19 cellular contexts compared by ENCODE assay signal in the genomic region with DNA sequence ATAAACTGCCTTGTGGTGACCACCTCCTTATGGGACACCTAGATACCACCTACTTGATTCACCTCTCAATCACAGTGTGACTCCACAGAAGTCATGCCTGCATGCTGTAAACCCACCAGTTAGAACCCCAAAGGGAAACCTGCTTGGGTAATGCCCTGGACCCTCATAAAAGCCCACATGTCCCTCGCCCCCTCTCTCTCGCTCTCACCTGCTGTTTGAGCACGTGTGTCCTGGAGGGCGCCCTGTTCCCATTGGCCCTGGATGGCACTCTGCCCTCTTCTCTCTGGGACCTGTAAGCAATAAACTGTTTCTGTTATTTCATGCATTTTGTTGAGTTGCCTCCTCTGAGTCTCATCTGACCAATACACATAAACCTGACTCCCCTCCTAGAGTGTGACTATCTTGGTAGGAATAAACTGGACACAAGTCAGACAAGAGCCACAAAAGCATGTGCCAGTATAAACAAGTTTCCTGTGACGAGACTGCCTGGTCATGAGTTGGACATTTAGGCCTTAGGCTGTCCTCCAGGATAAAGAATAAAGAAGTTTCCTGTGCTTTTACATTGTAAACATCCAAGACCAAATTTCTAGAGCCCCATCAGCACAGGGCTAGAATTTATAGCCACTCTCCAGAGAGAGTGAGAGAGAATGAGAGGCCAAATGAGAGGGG. TPM values are rescaled to one million over a fixed set of nuclear protein-coding genes. Genes with fewer than 3 reads are reported as not detected.
DNase-seq lines count a peak whose midpoint lies in the region; ATAC-seq and TF ChIP-seq lines count a peak whose summit lies in the region.
"Had no signal": no experiment of that assay in that cellular context is flagged by ENCODE, and none has a peak within 500 bp of the region (broad histone marks: within the 10 kb centered on the region; RNA-seq: fewer than 3 reads in every experiment).

No MANE protein-coding gene starts in this region.

- H3K4me1 ChIP-seq in RWPE2 (ENCODE audit: insufficient read depth, poor library complexity, severe bottlenecking) (no peaks in the 10 kb centered on the region), fibroblast of lung (ENCODE audit: control insufficient read depth, extremely low read depth, insufficient read depth, low read length) (peaks cover 2% of the 10 kb centered on the region), SJCRH30 (no peaks in the 10 kb centered on the region)

- H3K4me3 ChIP-seq in RWPE2 (ENCODE audit: severe bottlenecking), result no peak overlapping the region
- H3K4me3 ChIP-seq in fibroblast of lung (replicated peaks in 1 of 4; ENCODE audit: control extremely low read depth in 1 of 4, insufficient read depth in 1 of 4, low read depth in 3 of 4, low read length in 4 of 4), result no peak overlapping the region
- H3K4me3 ChIP-seq in SJCRH30, result no peak overlapping the region
- H3K4me3 ChIP-seq: dorsolateral prefrontal cortex, gastroesophageal sphincter, ovary had no signal

- peaks cover 5% of the 10 kb centered on the region for H3K4me1 Mint-ChIP-seq in stimulated activated effector memory CD8-positive, alpha-beta T cell treated with anti-CD3 and anti-CD28 coated beads, Interleukin-12 subunit alpha, Interleukin-12 subunit beta, amount 100 ng/mL, for 72 hours
- H3K4me1 Mint-ChIP-seq: CD14-positive monocyte had no signal

- no peaks in the 10 kb centered on the region for H3K27me3 ChIP-seq in RWPE2 (ENCODE audit: insufficient read depth, poor library complexity, severe bottlenecking)
- peaks cover 2% of the 10 kb centered on the region for H3K27me3 ChIP-seq in fibroblast of lung (ENCODE audit: control insufficient read depth, insufficient read depth, low read length)
- H3K27me3 ChIP-seq in SJCRH30, result no peaks in the 10 kb centered on the region
- H3K27me3 ChIP-seq: dorsolateral prefrontal cortex, ovary had no signal

- H3K4me2 ChIP-seq in fibroblast of lung (ENCODE audit: extremely low read depth, insufficient read depth, low read length), result no peak overlapping the region

- no peak overlapping the region for H3K4me3 Mint-ChIP-seq in stimulated activated effector memory CD8-positive, alpha-beta T cell treated with anti-CD3 and anti-CD28 coated beads, Interleukin-12 subunit alpha, Interleukin-12 subunit beta, amount 100 ng/mL, for 72 hours
- H3K4me3 Mint-ChIP-seq: activated CD4-positive, alpha-beta memory T cell treated with anti-CD3 and anti-CD28 coated beads, Interleukin-2, amount 10 ng/mL, durations not matched to agents 7 days and 5 days; activated T-helper 1 cell treated with anti-CD3 and anti-CD28 coated beads, Interleukin-12 subunit alpha, Interleukin-12 subunit beta, Interleukin-2, Interleukin-4 antibody, amounts not matched to agents 30 ng/mL and 10 ng/mL and 1 ng/mL, durations not matched to agents 14 hours and 24 hours and 36 hours; CD14-positive monocyte had no signal

- no peak overlapping the region for H3K9ac ChIP-seq in fibroblast of lung (ENCODE audit: insufficient read depth, low read length)

- H4K20me1 ChIP-seq in fibroblast of lung (ENCODE audit: control insufficient read depth, extremely low read depth, insufficient read depth, low read length), result no peaks in the 10 kb centered on the region

- intact Hi-C loops in sciatic nerve (cut with DNase I), result no loop called here

- TF ChIP-seq CTCF in RWPE2 (IDR thresholded peaks at IDR 0.05; ENCODE audit: poor library complexity, severe bottlenecking), result no peak
- TF ChIP-seq CTCF in fibroblast of lung (conservative IDR thresholded peaks at IDR 0.05 in 1 of 2, IDR thresholded peaks at IDR 0.05 in 1 of 2; ENCODE audit: low read depth in 1 of 2, low read length in 2 of 2), result no peak

- H3K9me3 Mint-ChIP-seq in stimulated activated effector memory CD8-positive, alpha-beta T cell treated with anti-CD3 and anti-CD28 coated beads, Interleukin-12 subunit alpha, Interleukin-12 subunit beta, amount 100 ng/mL, for 72 hours, result no peaks in the 10 kb centered on the region

- ATAC-seq in RWPE2 (ENCODE audit: low read depth) (no peak), sciatic nerve (peak; percentile 89), GM19397 (IDR thresholded peaks at IDR 0.05; ENCODE audit: unreplicated experiment) (no peak)
- ATAC-seq in stimulated activated effector memory CD8-positive, alpha-beta T cell treated with anti-CD3 and anti-CD28 coated beads, Interleukin-12 subunit alpha, Interleukin-12 subunit beta, amount 100 ng/mL, for 72 hours, result no peak
- ATAC-seq: gastroesophageal sphincter, Right ventricle myocardium inferior had no signal

- H2AFZ ChIP-seq in fibroblast of lung (ENCODE audit: low read length), result no peak overlapping the region

- H3K27ac ChIP-seq in RWPE2 (ENCODE audit: poor library complexity, severe bottlenecking), result no peak overlapping the region
- H3K27ac ChIP-seq in fibroblast of lung (ENCODE audit: insufficient read depth, low read length), result peak overlapping the region; percentile 25
- H3K27ac ChIP-seq in SJCRH30, result no peak overlapping the region
- H3K27ac ChIP-seq: dorsolateral prefrontal cortex, gastroesophageal sphincter, ovary had no signal

- DNase-seq in Daoy (ENCODE audit: low read depth) (peak; percentile 43), RWPE2 (ENCODE audit: low spot score) (peak; percentile 34), fibroblast of lung (ENCODE audit: low read depth in 2 of 2) (peak; percentile 43 to 83), sciatic nerve (ENCODE audit: low spot score) (peak; percentile 48), SJCRH30 (no peak), NCI-H1436 (lab: John Stamatoyannopoulos, UW) (no peak)
- no peak for DNase-seq in stimulated activated effector memory CD8-positive, alpha-beta T cell treated with anti-CD3 and anti-CD28 coated beads, Interleukin-12 subunit alpha, Interleukin-12 subunit beta, amount 100 ng/mL, for 72 hours (ENCODE audit: low spot score in 2 of 2)
- DNase-seq: activated CD4-positive, alpha-beta memory T cell treated with anti-CD3 and anti-CD28 coated beads, Interleukin-2, amount 10 ng/mL, durations not matched to agents 7 days and 5 days; aorta; DMS53; NCI-H2081 treated with DMSO at 0.1 percent for 48 hours; substantia nigra had no signal

- H3K79me2 ChIP-seq in fibroblast of lung (ENCODE audit: control insufficient read depth, insufficient read depth, low read length), result no peaks in the 10 kb centered on the region

- no peak overlapping the region for H3K27ac Mint-ChIP-seq in stimulated activated effector memory CD8-positive, alpha-beta T cell treated with anti-CD3 and anti-CD28 coated beads, Interleukin-12 subunit alpha, Interleukin-12 subunit beta, amount 100 ng/mL, for 72 hours
- H3K27ac Mint-ChIP-seq: activated CD4-positive, alpha-beta memory T cell treated with anti-CD3 and anti-CD28 coated beads, Interleukin-2, amount 10 ng/mL, durations not matched to agents 7 days and 5 days; activated T-helper 1 cell treated with anti-CD3 and anti-CD28 coated beads, Interleukin-12 subunit alpha, Interleukin-12 subunit beta, Interleukin-2, Interleukin-4 antibody, amounts not matched to agents 30 ng/mL and 10 ng/mL and 1 ng/mL, durations not matched to agents 14 hours and 24 hours and 36 hours had no signal

- H3K36me3 ChIP-seq in RWPE2 (ENCODE audit: low read depth) (no peaks in the 10 kb centered on the region), fibroblast of lung (ENCODE audit: control insufficient read depth, insufficient read depth, low read length) (no peaks in the 10 kb centered on the region), SJCRH30 (no peaks in the 10 kb centered on the region)
- H3K36me3 ChIP-seq: ovary had no signal

- no peaks in the 10 kb centered on the region for H3K36me3 Mint-ChIP-seq in stimulated activated effector memory CD8-positive, alpha-beta T cell treated with anti-CD3 and anti-CD28 coated beads, Interleukin-12 subunit alpha, Interleukin-12 subunit beta, amount 100 ng/mL, for 72 hours
- H3K36me3 Mint-ChIP-seq: CD14-positive monocyte had no signal

- H3K9me3 ChIP-seq in RWPE2 (ENCODE audit: severe bottlenecking), result no peaks in the 10 kb centered on the region
- no peaks in the 10 kb centered on the region for H3K9me3 ChIP-seq in fibroblast of lung (ENCODE audit: control insufficient read depth, insufficient read depth, low read depth, low read length)
- H3K9me3 ChIP-seq in SJCRH30 (replicated peaks), result no peaks in the 10 kb centered on the region
- H3K9me3 ChIP-seq: ovary had no signal

RNA-seq across cellular contexts. Expression of gene IFI27L2, which starts 8.6 kb away (rescaled TPM):
- total RNA-seq in Daoy (2014; rRNA removed; shearing (Covaris generic)), result 68.5 and 99.1 TPM in 2 replicates
- total RNA-seq in fibroblast of lung (114 and 225 TPM in 2 replicates), sciatic nerve (85.4 TPM)
- polyA plus RNA-seq in fibroblast of lung, result 91.4 and 104 TPM in 2 replicates
- polyA plus RNA-seq in fibroblast of lung (2012), result 322 and 327 TPM in 2 replicates
- 65.8 and 141 TPM in 2 replicates for polyA minus RNA-seq in fibroblast of lung (ENCODE audit: low replicate concordance)
- 24.2 and 24.4 TPM in 2 replicates for total RNA-seq in SJCRH30 (2014; rRNA removed; shearing (Covaris generic))

RNA-seq across cellular contexts. Expression of gene IFI27, which starts 10.3 kb away (rescaled TPM):
- 19.1 and 24.6 TPM in 2 replicates for total RNA-seq in Daoy (2014; rRNA removed; shearing (Covaris generic))
- total RNA-seq in fibroblast of lung, result 7.9 and 11.6 TPM in 2 replicates
- polyA plus RNA-seq in fibroblast of lung, result 8.3 and 32.2 TPM in 2 replicates
- 7.7 and 26.1 TPM in 2 replicates for polyA plus RNA-seq in fibroblast of lung (2012)
- polyA minus RNA-seq in fibroblast of lung (ENCODE audit: low replicate concordance), result 1.1 TPM in 1 of 2 replicates, not detected in the other
- 219 TPM for total RNA-seq in sciatic nerve
- 0.55 and 0.81 TPM in 2 replicates for total RNA-seq in SJCRH30 (2014; rRNA removed; shearing (Covaris generic))

RNA-seq across cellular contexts. Expression of gene IFI27L1, which starts 39.7 kb away (rescaled TPM):
- 15.6 and 23.6 TPM in 2 replicates for total RNA-seq in Daoy (2014; rRNA removed; shearing (Covaris generic))
- total RNA-seq in fibroblast of lung (8.5 and 14.4 TPM in 2 replicates), sciatic nerve (20.5 TPM)
- polyA plus RNA-seq in fibroblast of lung, result 20.3 and 26.0 TPM in 2 replicates
- polyA plus RNA-seq in fibroblast of lung (2012), result 21.2 and 28.0 TPM in 2 replicates
- polyA minus RNA-seq in fibroblast of lung (ENCODE audit: low replicate concordance), result 14.6 and 15.5 TPM in 2 replicates
- total RNA-seq in SJCRH30 (2014; rRNA removed; shearing (Covaris generic)), result 9.5 and 11.9 TPM in 2 replicates

RNA-seq across cellular contexts. Expression of gene DDX24, which starts 39.8 kb away (rescaled TPM):
- total RNA-seq in Daoy (2014; rRNA removed; shearing (Covaris generic)), result 215 and 264 TPM in 2 replicates
- total RNA-seq in fibroblast of lung, result 103 and 143 TPM in 2 replicates
- polyA plus RNA-seq in fibroblast of lung, result 192 and 244 TPM in 2 replicates
- polyA plus RNA-seq in fibroblast of lung (2012), result 157 and 176 TPM in 2 replicates
- polyA minus RNA-seq in fibroblast of lung (ENCODE audit: low replicate concordance), result 64.4 and 89.6 TPM in 2 replicates
- 181 TPM for total RNA-seq in sciatic nerve
- 187 and 191 TPM in 2 replicates for total RNA-seq in SJCRH30 (2014; rRNA removed; shearing (Covaris generic))

RNA-seq across cellular contexts. Expression of gene PPP4R4, which starts 53.3 kb away (rescaled TPM):
- 7.1 and 17.6 TPM in 2 replicates for total RNA-seq in Daoy (2014; rRNA removed; shearing (Covaris generic))
- total RNA-seq in fibroblast of lung, result 0.51 and 0.99 TPM in 2 replicates
- 0.35 and 0.61 TPM in 2 replicates for polyA plus RNA-seq in fibroblast of lung
- polyA plus RNA-seq in fibroblast of lung (2012), result 0.28 and 0.29 TPM in 2 replicates
- not detected in 2 replicates for polyA minus RNA-seq in fibroblast of lung (ENCODE audit: low replicate concordance)
- 1.0 TPM for total RNA-seq in sciatic nerve
- total RNA-seq in SJCRH30 (2014; rRNA removed; shearing (Covaris generic)), result 35.5 and 47.1 TPM in 2 replicates

Comparison
In these comparisons a context has a peak if more than half of its experiments do, and no peak if none do; other contexts are left out.
1. DNase-seq: peak in Daoy (single experiment), RWPE2 (single experiment), fibroblast of lung (2 of 2) and sciatic nerve (single experiment); none in SJCRH30 (0 of 2), NCI-H1436 (single experiment) and stimulated activated effector memory CD8-positive, alpha-beta T cell treated with anti-CD3 and anti-CD28 coated beads, Interleukin-12 subunit alpha, Interleukin-12 subunit beta, amount 100 ng/mL, for 72 hours (0 of 2).